ENCODE assay signal across 9 cellular contexts in genomic region chr1:8047686-8048522, GRCh38. TPM values are rescaled to one million over a fixed set of nuclear protein-coding genes. Genes with fewer than 3 reads are reported as not detected.
DNase-seq lines count a peak whose midpoint lies in the region; ATAC-seq and FAIRE-seq lines count a peak whose summit lies in the region.
"Had no signal": no experiment of that assay in that cellular context is flagged by ENCODE, and none has a peak within 500 bp of the region (broad histone marks: within the 10 kb centered on the region; RNA-seq: fewer than 3 reads in every experiment).

No MANE protein-coding gene starts in this region.

- peak; percentile 82 for FAIRE-seq in RCC 7860 (lab: Jason Lieb, UNC)

- DNase-seq in EL (peak; percentile 90), RCC 7860 (ENCODE audit: low spot score) (peak; percentile 81), fibroblast of gingiva (ENCODE audit: low read depth) (peak; percentile 78), renal cortical epithelial cell (ENCODE audit: low read depth) (peak; percentile 95), iPS-NIHi7 (ENCODE audit: extremely low spot score) (no peak), NCI-H345 treated with DMSO at 0.1 percent for 48 hours (lab: John Stamatoyannopoulos, UW; ENCODE audit: unreplicated experiment) (no peak), RPMI8226 (no peak)
- DNase-seq: stimulated activated CD4-positive, alpha-beta T cell treated with anti-CD3 and anti-CD28 coated beads, Interleukin-4, amount 100 ng/mL, for 24 hours had no signal

- no peak for ATAC-seq in HG02759 (IDR thresholded peaks at IDR 0.05; ENCODE audit: unreplicated experiment)

RNA-seq across cellular contexts. Expression of gene ERRFI1, which starts 21.8 kb away (rescaled TPM):
- 38.3 and 47.8 TPM in 2 replicates for total RNA-seq in renal cortical epithelial cell

Comparison
In these comparisons a context has a peak if more than half of its experiments do, and no peak if none do; other contexts are left out.
1. DNase-seq: peak in EL (single experiment), RCC 7860 (single experiment), fibroblast of gingiva (single experiment) and renal cortical epithelial cell (single experiment); none in iPS-NIHi7 (single experiment), NCI-H345 treated with DMSO at 0.1 percent for 48 hours (single experiment) and RPMI8226 (single experiment).